In the genomic region with DNA sequence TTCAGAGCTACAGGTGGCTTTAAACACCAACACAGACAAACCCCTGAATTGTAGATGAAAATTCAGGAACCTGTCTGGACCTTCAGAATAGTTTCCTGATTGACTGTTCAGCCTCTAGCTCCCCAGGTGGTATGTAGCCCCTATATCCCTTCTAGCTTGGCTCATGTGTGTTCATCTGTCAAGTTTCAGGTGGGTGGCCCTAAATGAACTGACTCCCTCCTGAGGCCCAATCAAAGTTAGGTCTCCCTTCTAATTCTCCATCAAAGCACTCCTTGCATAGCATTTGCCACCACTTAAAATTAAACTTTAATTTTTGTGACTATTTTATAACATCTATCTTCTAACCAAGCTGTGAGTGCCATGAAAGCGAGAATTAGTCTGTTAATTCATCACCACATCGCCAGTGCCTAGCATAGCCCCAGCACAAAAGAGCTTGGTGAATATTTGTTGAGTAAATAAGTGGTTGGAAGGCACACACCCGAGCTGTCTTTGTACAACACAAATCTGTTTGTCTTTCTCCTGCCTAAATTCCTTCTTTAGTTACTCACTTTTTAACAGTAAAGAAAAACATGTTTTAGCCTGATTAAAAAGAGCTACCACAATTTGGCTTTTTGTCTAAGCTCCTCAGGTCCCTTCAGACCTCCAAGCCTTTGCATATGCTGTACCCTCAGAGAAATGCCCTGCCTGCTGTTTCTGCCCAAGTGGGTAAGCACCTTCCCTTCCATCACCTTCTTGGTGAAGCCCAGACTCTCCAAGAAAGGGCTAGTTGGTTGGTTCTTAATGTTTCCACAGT, we compare ENCODE assay signal across 1 cellular context.
A peak's percentile ranks its signal among the peaks of the same experiment; 100 is the strongest.
TF ChIP-seq lines count a peak whose summit lies in the region.

No MANE protein-coding gene starts in this region.

TF ChIP-seq in HepG2, 621 proteins besides CTCF, POLR2A, EP300 and RAD21 (continued from another document and continues in another):
- TF ChIP-seq ZNF337 (CRISPR knock-in tag; IDR thresholded peaks at IDR 0.05; ENCODE audit: borderline replicate concordance, low read depth) (peak; percentile 46; the same call in 1 of the 2 replicates), HNF4A (CRISPR knock-in tag; IDR thresholded peaks at IDR 0.05) (0 out of 2 replicates have a peak, but pooled peaks have one; percentile 13), SMYD3 (CRISPR knock-in tag; IDR thresholded peaks at IDR 0.05) (no peak), SMAD9 (CRISPR knock-in tag; IDR thresholded peaks at IDR 0.05) (no peak), ZNF720 (CRISPR knock-in tag; IDR thresholded peaks at IDR 0.05) (no peak), YEATS2 (CRISPR knock-in tag; IDR thresholded peaks at IDR 0.05; ENCODE audit: borderline replicate concordance) (no peak), NFRKB (IDR thresholded peaks at IDR 0.05) (no peak), ZSCAN9 (CRISPR knock-in tag; IDR thresholded peaks at IDR 0.05; ENCODE audit: borderline replicate concordance) (no peak), NR2F1 (CRISPR knock-in tag; IDR thresholded peaks at IDR 0.05) (peak in 1 of 2 experiments; percentile 10; a peak in 1 of 4 replicates), HNRNPH1 (optimal IDR thresholded peaks at IDR 0.05; ENCODE audit: low read depth, low read length) (no peak), ZNF570 (CRISPR knock-in tag; IDR thresholded peaks at IDR 0.05; ENCODE audit: borderline replicate concordance) (no peak), ZNF75D (CRISPR knock-in tag; IDR thresholded peaks at IDR 0.05; ENCODE audit: borderline replicate concordance) (no peak), CBX2 (IDR thresholded peaks at IDR 0.05; ENCODE audit: low read depth, low read length) (no peak), CBX2 (CRISPR knock-in tag; IDR thresholded peaks at IDR 0.05; ENCODE audit: low read depth) (no peak), SP5 (CRISPR knock-in tag; IDR thresholded peaks at IDR 0.05; ENCODE audit: borderline replicate concordance, low read depth) (no peak), CBFB (CRISPR knock-in tag; IDR thresholded peaks at IDR 0.05) (peak; percentile 81), MBNL3 (CRISPR knock-in tag; conservative IDR thresholded peaks at IDR 0.05) (no peak), HNRNPLL (IDR thresholded peaks at IDR 0.05; ENCODE audit: low read depth, low read length, poor library complexity, severe bottlenecking) (no peak), ZNF431 (CRISPR knock-in tag; IDR thresholded peaks at IDR 0.05; ENCODE audit: borderline replicate concordance, low read depth) (no peak), MAZ (IDR thresholded peaks at IDR 0.05; ENCODE audit: borderline replicate concordance, low read depth, low read length) (no peak), MAZ (CRISPR knock-in tag; IDR thresholded peaks at IDR 0.05; ENCODE audit: low read depth) (no peak), ZNF773 (CRISPR knock-in tag; IDR thresholded peaks at IDR 0.05; ENCODE audit: borderline replicate concordance) (no peak), ZNF546 (CRISPR knock-in tag; conservative IDR thresholded peaks at IDR 0.05) (no peak), ZNF605 (CRISPR knock-in tag; IDR thresholded peaks at IDR 0.05) (no peak), TCF7 (IDR thresholded peaks at IDR 0.05; ENCODE audit: low read depth) (peak; percentile 63; the same call in 1 of the 2 replicates), CEBPB (IDR thresholded peaks at IDR 0.05; ENCODE audit: borderline replicate concordance, low read depth, low read length) (no peak), RBM22 (optimal IDR thresholded peaks at IDR 0.05; ENCODE audit: low read length) (no peak), ZNF816 (CRISPR knock-in tag; IDR thresholded peaks at IDR 0.05; ENCODE audit: borderline replicate concordance) (peak; percentile 48; the same call in 1 of the 2 replicates)
- TF ChIP-seq, protein P1, sequence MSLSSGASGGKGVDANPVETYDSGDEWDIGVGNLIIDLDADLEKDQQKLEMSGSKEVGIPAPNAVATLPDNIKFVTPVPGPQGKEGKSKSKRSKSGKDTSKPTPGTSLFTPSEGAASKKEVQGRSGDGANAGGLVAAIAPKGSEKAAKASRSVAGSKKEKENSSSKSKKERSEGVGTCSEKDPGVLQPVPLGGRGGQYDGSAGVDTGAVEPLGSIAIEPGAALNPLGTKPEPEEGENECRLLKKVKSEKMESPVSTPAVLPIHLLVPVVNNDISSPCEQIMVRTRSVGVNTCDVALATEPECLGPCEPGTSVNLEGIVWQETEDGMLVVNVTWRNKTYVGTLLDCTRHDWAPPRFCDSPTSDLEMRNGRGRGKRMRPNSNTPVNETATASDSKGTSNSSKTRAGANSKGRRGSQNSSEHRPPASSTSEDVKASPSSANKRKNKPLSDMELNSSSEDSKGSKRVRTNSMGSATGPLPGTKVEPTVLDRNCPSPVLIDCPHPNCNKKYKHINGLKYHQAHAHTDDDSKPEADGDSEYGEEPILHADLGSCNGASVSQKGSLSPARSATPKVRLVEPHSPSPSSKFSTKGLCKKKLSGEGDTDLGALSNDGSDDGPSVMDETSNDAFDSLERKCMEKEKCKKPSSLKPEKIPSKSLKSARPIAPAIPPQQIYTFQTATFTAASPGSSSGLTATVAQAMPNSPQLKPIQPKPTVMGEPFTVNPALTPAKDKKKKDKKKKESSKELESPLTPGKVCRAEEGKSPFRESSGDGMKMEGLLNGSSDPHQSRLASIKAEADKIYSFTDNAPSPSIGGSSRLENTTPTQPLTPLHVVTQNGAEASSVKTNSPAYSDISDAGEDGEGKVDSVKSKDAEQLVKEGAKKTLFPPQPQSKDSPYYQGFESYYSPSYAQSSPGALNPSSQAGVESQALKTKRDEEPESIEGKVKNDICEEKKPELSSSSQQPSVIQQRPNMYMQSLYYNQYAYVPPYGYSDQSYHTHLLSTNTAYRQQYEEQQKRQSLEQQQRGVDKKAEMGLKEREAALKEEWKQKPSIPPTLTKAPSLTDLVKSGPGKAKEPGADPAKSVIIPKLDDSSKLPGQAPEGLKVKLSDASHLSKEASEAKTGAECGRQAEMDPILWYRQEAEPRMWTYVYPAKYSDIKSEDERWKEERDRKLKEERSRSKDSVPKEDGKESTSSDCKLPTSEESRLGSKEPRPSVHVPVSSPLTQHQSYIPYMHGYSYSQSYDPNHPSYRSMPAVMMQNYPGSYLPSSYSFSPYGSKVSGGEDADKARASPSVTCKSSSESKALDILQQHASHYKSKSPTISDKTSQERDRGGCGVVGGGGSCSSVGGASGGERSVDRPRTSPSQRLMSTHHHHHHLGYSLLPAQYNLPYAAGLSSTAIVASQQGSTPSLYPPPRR (CRISPR knock-in tag; IDR thresholded peaks at IDR 0.05; ENCODE audit: borderline replicate concordance): peak; percentile 89
- TF ChIP-seq, protein P2, sequence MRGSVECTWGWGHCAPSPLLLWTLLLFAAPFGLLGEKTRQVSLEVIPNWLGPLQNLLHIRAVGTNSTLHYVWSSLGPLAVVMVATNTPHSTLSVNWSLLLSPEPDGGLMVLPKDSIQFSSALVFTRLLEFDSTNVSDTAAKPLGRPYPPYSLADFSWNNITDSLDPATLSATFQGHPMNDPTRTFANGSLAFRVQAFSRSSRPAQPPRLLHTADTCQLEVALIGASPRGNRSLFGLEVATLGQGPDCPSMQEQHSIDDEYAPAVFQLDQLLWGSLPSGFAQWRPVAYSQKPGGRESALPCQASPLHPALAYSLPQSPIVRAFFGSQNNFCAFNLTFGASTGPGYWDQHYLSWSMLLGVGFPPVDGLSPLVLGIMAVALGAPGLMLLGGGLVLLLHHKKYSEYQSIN (CRISPR knock-in tag; IDR thresholded peaks at IDR 0.05; ENCODE audit: borderline replicate concordance): no peak
- TF ChIP-seq, protein P3, sequence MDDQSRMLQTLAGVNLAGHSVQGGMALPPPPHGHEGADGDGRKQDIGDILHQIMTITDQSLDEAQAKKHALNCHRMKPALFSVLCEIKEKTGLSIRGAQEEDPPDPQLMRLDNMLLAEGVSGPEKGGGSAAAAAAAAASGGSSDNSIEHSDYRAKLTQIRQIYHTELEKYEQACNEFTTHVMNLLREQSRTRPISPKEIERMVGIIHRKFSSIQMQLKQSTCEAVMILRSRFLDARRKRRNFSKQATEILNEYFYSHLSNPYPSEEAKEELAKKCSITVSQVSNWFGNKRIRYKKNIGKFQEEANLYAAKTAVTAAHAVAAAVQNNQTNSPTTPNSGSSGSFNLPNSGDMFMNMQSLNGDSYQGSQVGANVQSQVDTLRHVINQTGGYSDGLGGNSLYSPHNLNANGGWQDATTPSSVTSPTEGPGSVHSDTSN (CRISPR knock-in tag; IDR thresholded peaks at IDR 0.05; ENCODE audit: borderline replicate concordance): no peak
- TF ChIP-seq, protein P4, sequence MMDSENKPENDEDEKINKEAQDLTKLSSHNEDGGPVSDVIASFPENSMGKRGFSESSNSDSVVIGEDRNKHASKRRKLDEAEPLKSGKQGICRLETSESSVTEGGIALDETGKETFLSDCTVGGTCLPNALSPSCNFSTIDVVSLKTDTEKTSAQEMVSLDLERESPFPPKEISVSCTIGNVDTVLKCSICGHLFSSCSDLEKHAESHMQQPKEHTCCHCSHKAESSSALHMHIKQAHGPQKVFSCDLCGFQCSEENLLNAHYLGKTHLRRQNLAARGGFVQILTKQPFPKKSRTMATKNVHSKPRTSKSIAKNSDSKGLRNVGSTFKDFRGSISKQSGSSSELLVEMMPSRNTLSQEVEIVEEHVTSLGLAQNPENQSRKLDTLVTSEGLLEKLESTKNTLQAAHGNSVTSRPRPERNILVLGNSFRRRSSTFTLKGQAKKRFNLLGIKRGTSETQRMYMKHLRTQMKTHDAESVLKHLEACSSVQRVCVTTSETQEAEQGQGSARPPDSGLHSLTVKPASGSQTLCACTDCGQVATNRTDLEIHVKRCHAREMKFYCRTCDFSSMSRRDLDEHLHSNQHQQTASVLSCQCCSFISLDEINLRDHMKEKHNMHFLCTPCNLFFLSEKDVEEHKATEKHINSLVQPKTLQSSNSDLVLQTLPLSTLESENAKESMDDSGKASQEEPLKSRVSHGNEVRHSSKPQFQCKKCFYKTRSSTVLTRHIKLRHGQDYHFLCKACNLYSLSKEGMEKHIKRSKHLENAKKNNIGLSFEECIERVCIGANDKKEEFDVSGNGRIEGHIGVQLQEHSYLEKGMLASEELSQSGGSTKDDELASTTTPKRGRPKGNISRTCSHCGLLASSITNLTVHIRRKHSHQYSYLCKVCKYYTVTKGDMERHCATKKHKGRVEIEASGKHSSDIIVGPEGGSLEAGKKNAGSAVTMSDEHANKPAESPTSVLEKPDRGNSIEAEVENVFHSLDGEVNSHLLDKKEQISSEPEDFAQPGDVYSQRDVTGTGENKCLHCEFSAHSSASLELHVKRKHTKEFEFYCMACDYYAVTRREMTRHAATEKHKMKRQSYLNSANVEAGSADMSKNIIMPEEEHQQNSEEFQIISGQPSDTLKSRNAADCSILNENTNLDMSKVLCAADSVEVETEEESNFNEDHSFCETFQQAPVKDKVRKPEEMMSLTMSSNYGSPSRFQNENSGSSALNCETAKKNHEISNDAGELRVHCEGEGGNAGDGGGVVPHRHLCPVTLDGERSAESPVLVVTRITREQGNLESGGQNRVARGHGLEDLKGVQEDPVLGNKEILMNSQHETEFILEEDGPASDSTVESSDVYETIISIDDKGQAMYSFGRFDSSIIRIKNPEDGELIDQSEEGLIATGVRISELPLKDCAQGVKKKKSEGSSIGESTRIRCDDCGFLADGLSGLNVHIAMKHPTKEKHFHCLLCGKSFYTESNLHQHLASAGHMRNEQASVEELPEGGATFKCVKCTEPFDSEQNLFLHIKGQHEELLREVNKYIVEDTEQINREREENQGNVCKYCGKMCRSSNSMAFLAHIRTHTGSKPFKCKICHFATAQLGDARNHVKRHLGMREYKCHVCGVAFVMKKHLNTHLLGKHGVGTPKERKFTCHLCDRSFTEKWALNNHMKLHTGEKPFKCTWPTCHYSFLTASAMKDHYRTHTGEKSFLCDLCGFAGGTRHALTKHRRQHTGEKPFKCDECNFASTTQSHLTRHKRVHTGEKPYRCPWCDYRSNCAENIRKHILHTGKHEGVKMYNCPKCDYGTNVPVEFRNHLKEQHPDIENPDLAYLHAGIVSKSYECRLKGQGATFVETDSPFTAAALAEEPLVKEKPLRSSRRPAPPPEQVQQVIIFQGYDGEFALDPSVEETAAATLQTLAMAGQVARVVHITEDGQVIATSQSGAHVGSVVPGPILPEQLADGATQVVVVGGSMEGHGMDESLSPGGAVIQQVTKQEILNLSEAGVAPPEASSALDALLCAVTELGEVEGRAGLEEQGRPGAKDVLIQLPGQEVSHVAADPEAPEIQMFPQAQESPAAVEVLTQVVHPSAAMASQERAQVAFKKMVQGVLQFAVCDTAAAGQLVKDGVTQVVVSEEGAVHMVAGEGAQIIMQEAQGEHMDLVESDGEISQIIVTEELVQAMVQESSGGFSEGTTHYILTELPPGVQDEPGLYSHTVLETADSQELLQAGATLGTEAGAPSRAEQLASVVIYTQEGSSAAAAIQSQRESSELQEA (CRISPR knock-in tag; IDR thresholded peaks at IDR 0.05; ENCODE audit: not compliant biosample characterization): no peak
- TF ChIP-seq, protein P5, sequence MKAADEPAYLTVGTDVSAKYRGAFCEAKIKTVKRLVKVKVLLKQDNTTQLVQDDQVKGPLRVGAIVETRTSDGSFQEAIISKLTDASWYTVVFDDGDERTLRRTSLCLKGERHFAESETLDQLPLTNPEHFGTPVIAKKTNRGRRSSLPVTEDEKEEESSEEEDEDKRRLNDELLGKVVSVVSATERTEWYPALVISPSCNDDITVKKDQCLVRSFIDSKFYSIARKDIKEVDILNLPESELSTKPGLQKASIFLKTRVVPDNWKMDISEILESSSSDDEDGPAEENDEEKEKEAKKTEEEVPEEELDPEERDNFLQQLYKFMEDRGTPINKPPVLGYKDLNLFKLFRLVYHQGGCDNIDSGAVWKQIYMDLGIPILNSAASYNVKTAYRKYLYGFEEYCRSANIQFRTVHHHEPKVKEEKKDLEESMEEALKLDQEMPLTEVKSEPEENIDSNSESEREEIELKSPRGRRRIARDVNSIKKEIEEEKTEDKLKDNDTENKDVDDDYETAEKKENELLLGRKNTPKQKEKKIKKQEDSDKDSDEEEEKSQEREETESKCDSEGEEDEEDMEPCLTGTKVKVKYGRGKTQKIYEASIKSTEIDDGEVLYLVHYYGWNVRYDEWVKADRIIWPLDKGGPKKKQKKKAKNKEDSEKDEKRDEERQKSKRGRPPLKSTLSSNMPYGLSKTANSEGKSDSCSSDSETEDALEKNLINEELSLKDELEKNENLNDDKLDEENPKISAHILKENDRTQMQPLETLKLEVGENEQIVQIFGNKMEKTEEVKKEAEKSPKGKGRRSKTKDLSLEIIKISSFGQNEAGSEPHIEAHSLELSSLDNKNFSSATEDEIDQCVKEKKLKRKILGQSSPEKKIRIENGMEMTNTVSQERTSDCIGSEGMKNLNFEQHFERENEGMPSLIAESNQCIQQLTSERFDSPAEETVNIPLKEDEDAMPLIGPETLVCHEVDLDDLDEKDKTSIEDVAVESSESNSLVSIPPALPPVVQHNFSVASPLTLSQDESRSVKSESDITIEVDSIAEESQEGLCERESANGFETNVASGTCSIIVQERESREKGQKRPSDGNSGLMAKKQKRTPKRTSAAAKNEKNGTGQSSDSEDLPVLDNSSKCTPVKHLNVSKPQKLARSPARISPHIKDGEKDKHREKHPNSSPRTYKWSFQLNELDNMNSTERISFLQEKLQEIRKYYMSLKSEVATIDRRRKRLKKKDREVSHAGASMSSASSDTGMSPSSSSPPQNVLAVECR (CRISPR knock-in tag; IDR thresholded peaks at IDR 0.05; ENCODE audit: borderline replicate concordance): no peak
- TF ChIP-seq, protein P6, sequence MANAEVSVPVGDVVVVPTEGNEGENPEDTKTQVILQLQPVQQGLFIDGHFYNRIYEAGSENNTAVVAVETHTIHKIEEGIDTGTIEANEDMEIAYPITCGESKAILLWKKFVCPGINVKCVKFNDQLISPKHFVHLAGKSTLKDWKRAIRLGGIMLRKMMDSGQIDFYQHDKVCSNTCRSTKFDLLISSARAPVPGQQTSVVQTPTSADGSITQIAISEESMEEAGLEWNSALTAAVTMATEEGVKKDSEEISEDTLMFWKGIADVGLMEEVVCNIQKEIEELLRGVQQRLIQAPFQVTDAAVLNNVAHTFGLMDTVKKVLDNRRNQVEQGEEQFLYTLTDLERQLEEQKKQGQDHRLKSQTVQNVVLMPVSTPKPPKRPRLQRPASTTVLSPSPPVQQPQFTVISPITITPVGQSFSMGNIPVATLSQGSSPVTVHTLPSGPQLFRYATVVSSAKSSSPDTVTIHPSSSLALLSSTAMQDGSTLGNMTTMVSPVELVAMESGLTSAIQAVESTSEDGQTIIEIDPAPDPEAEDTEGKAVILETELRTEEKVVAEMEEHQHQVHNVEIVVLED (CRISPR knock-in tag; IDR thresholded peaks at IDR 0.05; ENCODE audit: borderline replicate concordance): no peak
